6 cellular contexts compared by ENCODE assay signal in genomic region chr12:6970096-6970527, GRCh38. TPM values are rescaled to one million over a fixed set of nuclear protein-coding genes. Genes with fewer than 3 reads are reported as not detected.
DNase-seq lines count a peak whose midpoint lies in the region; ATAC-seq and TF ChIP-seq lines count a peak whose summit lies in the region.

No MANE protein-coding gene starts in this region.

- no peaks in the 10 kb centered on the region for H3K9me3 Mint-ChIP-seq in brain
- no peaks in the 10 kb centered on the region for H3K9me3 Mint-ChIP-seq in neural crest cell

- H3K27me3 Mint-ChIP-seq in brain (peaks cover 9% of the 10 kb centered on the region), neural crest cell (ENCODE audit: low read depth) (no peaks in the 10 kb centered on the region)

- H3K27ac Mint-ChIP-seq in brain (peak overlapping the region; percentile 95 to 100 (median 99)), neural crest cell (ENCODE audit: unreplicated experiment) (peak overlapping the region; percentile 78)

- H3K4me3 Mint-ChIP-seq in brain (peak overlapping the region; percentile 99 to 100 (median 100)), neural crest cell (peak overlapping the region; percentile 99)

- no peak for TF ChIP-seq CTCF in AG10803 (conservative IDR thresholded peaks at IDR 0.05; ENCODE audit: low read length)
- TF ChIP-seq CTCF in brain (conservative IDR thresholded peaks at IDR 0.05), result no peak
- TF ChIP-seq CTCF in neural crest cell (conservative IDR thresholded peaks at IDR 0.05), result no peak

- peaks cover 40% of the 10 kb centered on the region for H3K36me3 Mint-ChIP-seq in brain
- peaks cover 17% of the 10 kb centered on the region for H3K36me3 Mint-ChIP-seq in neural crest cell (ENCODE audit: low read depth)

- ATAC-seq in HG02938 (IDR thresholded peaks at IDR 0.05; ENCODE audit: unreplicated experiment), result peak; percentile 16
- ATAC-seq in HG03045 (IDR thresholded peaks at IDR 0.05; ENCODE audit: unreplicated experiment), result no peak

- no peak for DNase-seq in AG10803 (ENCODE audit: low read depth)
- DNase-seq in neural crest cell (ENCODE audit: low read depth, low spot score), result no peak
- no peak for DNase-seq in NCI-H1105 (lab: John Stamatoyannopoulos, UW)

- peak overlapping the region; percentile 74 for H3K4me3 ChIP-seq in AG10803 (ENCODE audit: low read length)

- peaks cover 47% of the 10 kb centered on the region for H3K4me1 Mint-ChIP-seq in brain
- H3K4me1 Mint-ChIP-seq in neural crest cell, result peaks cover 35% of the 10 kb centered on the region

RNA-seq across cellular contexts. Expression of gene PHB2, which starts 0.4 kb away (rescaled TPM):
- 266 TPM for polyA plus RNA-seq in brain (ENCODE audit: insufficient read depth, low read depth, low replicate concordance)
- total RNA-seq in neural crest cell, result 330 and 335 TPM in 2 replicates

RNA-seq across cellular contexts. Expression of gene EMG1, which starts 0.6 kb away (rescaled TPM):
- 26.0 TPM for polyA plus RNA-seq in brain (ENCODE audit: insufficient read depth, low read depth, low replicate concordance)
- 57.5 and 65.5 TPM in 2 replicates for total RNA-seq in neural crest cell

RNA-seq across cellular contexts. Expression of gene PTPN6, which starts 19.0 kb away (rescaled TPM):
- 28.3 TPM for polyA plus RNA-seq in brain (ENCODE audit: insufficient read depth, low read depth, low replicate concordance)
- total RNA-seq in neural crest cell, result 0.73 and 1.1 TPM in 2 replicates

RNA-seq across cellular contexts. Expression of gene C12orf57, which starts 26.3 kb away (rescaled TPM):
- polyA plus RNA-seq in brain (ENCODE audit: insufficient read depth, low read depth, low replicate concordance), result 619 TPM
- 293 and 298 TPM in 2 replicates for total RNA-seq in neural crest cell

RNA-seq across cellular contexts. Expression of gene RNU7-1, which starts 26.5 kb away (rescaled TPM):
- polyA plus RNA-seq in brain (ENCODE audit: insufficient read depth, low read depth, low replicate concordance), result not detected
- total RNA-seq in neural crest cell, result not detected in 2 replicates
